In the genomic region with DNA sequence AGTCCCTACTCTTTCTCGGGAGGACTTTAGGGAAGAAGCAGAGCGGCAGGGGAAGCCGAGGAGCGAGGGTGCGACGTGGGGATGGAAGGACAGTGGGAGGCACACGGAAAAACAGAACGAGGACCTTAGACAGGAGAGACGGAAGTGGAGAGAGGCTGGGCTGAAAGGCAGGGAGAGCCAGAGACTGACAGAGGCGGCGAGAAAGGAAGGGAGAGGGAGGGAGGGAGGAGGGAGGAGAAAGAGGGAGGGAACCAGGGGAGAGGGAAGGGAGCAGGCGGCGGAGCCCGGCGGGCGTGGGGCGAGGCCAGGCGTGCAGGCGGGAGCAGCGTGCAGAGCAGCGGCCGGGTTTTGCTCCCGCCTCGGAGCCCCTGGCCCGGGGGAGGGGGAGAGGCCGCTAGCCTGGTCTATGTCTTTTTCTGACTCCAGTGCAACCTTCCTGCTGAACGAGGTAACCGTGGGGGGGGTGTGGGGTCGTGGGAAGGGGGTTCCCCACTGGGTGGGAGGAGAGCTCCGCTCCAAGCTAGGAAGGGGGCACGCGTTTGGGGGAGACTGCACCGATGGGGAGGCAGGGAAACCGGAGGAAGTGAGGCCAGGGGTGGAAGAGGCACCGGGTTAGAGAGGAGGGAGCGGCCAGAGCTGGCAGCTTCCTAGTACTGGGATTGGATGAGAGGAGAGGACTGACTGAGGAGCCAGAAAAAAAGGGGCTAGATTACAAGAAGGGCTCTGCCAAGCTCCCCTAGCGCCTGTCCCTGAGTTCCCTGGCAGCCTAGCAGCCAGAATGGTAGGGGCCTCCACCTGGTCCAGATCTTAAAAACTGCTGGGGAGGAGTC, we compare ENCODE assay signal across 7 cellular contexts.
DNase-seq lines count a peak whose midpoint lies in the region; ATAC-seq and TF ChIP-seq lines count a peak whose summit lies in the region.

No MANE protein-coding gene starts in this region.

- H3K4me3 Mint-ChIP-seq in T-helper 2 cell treated with Interferon-gamma antibody and Interleukin-4, amounts not matched to agents 5 μg/mL and 100 μg/mL, for 36 hours = peak overlapping the region; percentile 94

- H3K36me3 Mint-ChIP-seq in T-helper 2 cell treated with Interferon-gamma antibody and Interleukin-4, amounts not matched to agents 5 μg/mL and 100 μg/mL, for 36 hours (ENCODE audit: low read depth) = no peaks in the 10 kb centered on the region

- peak overlapping the region; percentile 86 for H3K27ac Mint-ChIP-seq in T-helper 2 cell treated with Interferon-gamma antibody and Interleukin-4, amounts not matched to agents 5 μg/mL and 100 μg/mL, for 36 hours

- no peaks in the 10 kb centered on the region for H3K27me3 ChIP-seq in layer of hippocampus (ENCODE audit: control insufficient read depth, insufficient read depth, low read length)

- peak; percentile 28 for ATAC-seq in HG02610 (IDR thresholded peaks at IDR 0.05; ENCODE audit: unreplicated experiment)

- H3K4me1 Mint-ChIP-seq in T-helper 2 cell treated with Interferon-gamma antibody and Interleukin-4, amounts not matched to agents 5 μg/mL and 100 μg/mL, for 36 hours (ENCODE audit: low read depth) = peaks cover 20% of the 10 kb centered on the region

- DNase-seq in NCI-H1436 (lab: John Stamatoyannopoulos, UW) (peak; percentile 73), coronary artery (ENCODE audit: low spot score) (peak; percentile 87)
- DNase-seq in T-helper 2 cell treated with Interferon-gamma antibody and Interleukin-4, amounts not matched to agents 5 μg/mL and 100 μg/mL, for 36 hours (ENCODE audit: low spot score) = peak; percentile 21
- peak; percentile 28 for DNase-seq in stimulated activated CD4-positive, alpha-beta T cell treated with anti-CD3 and anti-CD28 coated beads, Interleukin-1b, Interleukin-23, amount 100 ng/mL, for 48 hours

- H3K27me3 Mint-ChIP-seq in T-helper 2 cell treated with Interferon-gamma antibody and Interleukin-4, amounts not matched to agents 5 μg/mL and 100 μg/mL, for 36 hours (ENCODE audit: low read depth) = peaks cover 33% of the 10 kb centered on the region

- TF ChIP-seq CTCF in coronary artery (IDR thresholded peaks at IDR 0.05) = no peak

- H3K9me3 Mint-ChIP-seq in T-helper 2 cell treated with Interferon-gamma antibody and Interleukin-4, amounts not matched to agents 5 μg/mL and 100 μg/mL, for 36 hours = no peaks in the 10 kb centered on the region

- H3K4me3 ChIP-seq in GM08714 (ENCODE audit: low read length) (peak overlapping the region; percentile 63; the same call in 1 of the 2 replicates), coronary artery (peak overlapping the region; percentile 84)

- H3K27ac ChIP-seq in coronary artery (peak overlapping the region; percentile 81 to 92), layer of hippocampus (ENCODE audit: low read depth, low read length) (peak overlapping the region; percentile 73)

Comparison
In these comparisons a context has a peak if more than half of its experiments do, and no peak if none do; other contexts are left out.
1. Peak in every context shown above with its lines: DNase-seq, ATAC-seq, H3K4me3 ChIP-seq and H3K27ac ChIP-seq.
2. DNase-seq: peak in every context shown above with its lines; median percentile 87 in coronary artery; 73 in NCI-H1436; 28 in stimulated activated CD4-positive, alpha-beta T cell treated with anti-CD3 and anti-CD28 coated beads, Interleukin-1b, Interleukin-23, amount 100 ng/mL, for 48 hours; 21 in T-helper 2 cell treated with Interferon-gamma antibody and Interleukin-4, amounts not matched to agents 5 μg/mL and 100 μg/mL, for 36 hours.